In genomic region chr2:95012881-95013550, GRCh38 we compare ENCODE assay signal across 11 cellular contexts. TPM values are rescaled to one million over a fixed set of nuclear protein-coding genes. Genes with fewer than 3 reads are reported as not detected.
DNase-seq lines count a peak whose midpoint lies in the region; ATAC-seq and TF ChIP-seq lines count a peak whose summit lies in the region.
"Had no signal": no experiment of that assay in that cellular context is flagged by ENCODE, and none has a peak within 500 bp of the region (broad histone marks: within the 10 kb centered on the region; RNA-seq: fewer than 3 reads in every experiment).

No MANE protein-coding gene starts in this region.

- POLR2A ChIA-PET in CD4-positive, alpha-beta T cell (lab: Charles Lee), result no interaction called here

- H3K9me3 Mint-ChIP-seq in CD4-positive, alpha-beta T cell, result no peaks in the 10 kb centered on the region

- no peaks in the 10 kb centered on the region for H3K27me3 Mint-ChIP-seq in CD4-positive, alpha-beta T cell

- H3K4me3 ChIP-seq in NB4 (ENCODE audit: low read depth, low read length) (no peak overlapping the region), osteoblast (ENCODE audit: insufficient read depth, low read length) (no peak overlapping the region)
- H3K4me3 ChIP-seq: tibial artery had no signal

- H3K79me2 ChIP-seq in osteoblast (ENCODE audit: insufficient read depth, low read length), result no peaks in the 10 kb centered on the region

- TF ChIP-seq CTCF in NB4 (IDR thresholded peaks at IDR 0.05; ENCODE audit: low read depth, low read length), result no peak
- no peak for TF ChIP-seq CTCF in osteoblast (IDR thresholded peaks at IDR 0.05; ENCODE audit: extremely low read depth, low read depth, low read length)
- TF ChIP-seq CTCF in CD4-positive, alpha-beta T cell (IDR thresholded peaks at IDR 0.05), result no peak

- ATAC-seq in left ventricle myocardium superior, result no peak
- peak; percentile 74 for ATAC-seq in HG02763 (IDR thresholded peaks at IDR 0.05; ENCODE audit: unreplicated experiment)
- ATAC-seq in CD4-positive, alpha-beta T cell (ENCODE audit: poor library complexity), result no peak

- H3K4me3 Mint-ChIP-seq in CD4-positive, alpha-beta T cell, result no peak overlapping the region

- H3K36me3 ChIP-seq in osteoblast (ENCODE audit: insufficient read depth, low read length), result no peaks in the 10 kb centered on the region
- H3K36me3 ChIP-seq: tibial artery had no signal

- no peaks in the 10 kb centered on the region for H3K36me3 Mint-ChIP-seq in CD4-positive, alpha-beta T cell (ENCODE audit: low read depth)

- peak; percentile 39 for DNase-seq in cardiac septum (ENCODE audit: low spot score)
- DNase-seq in left ventricle myocardium superior, result no peak
- peak; percentile 54 for DNase-seq in NB4 (ENCODE audit: low read depth)
- DNase-seq in stimulated activated CD4-positive, alpha-beta T cell treated with anti-CD3 and anti-CD28 coated beads, Interleukin-2, amount 100 ng/mL, for 48 hours, result no peak
- no peak for DNase-seq in osteoblast (ENCODE audit: insufficient read length, low spot score, missing footprints)
- no peak for DNase-seq in occipital lobe (lab: John Stamatoyannopoulos, UW)
- no peak for DNase-seq in CD4-positive, alpha-beta T cell
- DNase-seq: C1 segment of cervical spinal cord, NCI-H524 treated with DMSO at 0.1 percent for 48 hours, tibial artery had no signal

- H3K9me3 ChIP-seq in osteoblast (ENCODE audit: low read depth, low read length), result no peaks in the 10 kb centered on the region
- H3K9me3 ChIP-seq in CD4-positive, alpha-beta T cell (ENCODE audit: control insufficient read depth, low read length), result no peaks in the 10 kb centered on the region
- H3K9me3 ChIP-seq: tibial artery had no signal

- no peak overlapping the region for H3K27ac ChIP-seq in osteoblast (ENCODE audit: low read depth, low read length)
- H3K27ac ChIP-seq in CD4-positive, alpha-beta T cell (ENCODE audit: low read depth, low read length), result no peak overlapping the region
- H3K27ac ChIP-seq: tibial artery had no signal

- H3K27me3 ChIP-seq in osteoblast (ENCODE audit: insufficient read depth, low read length), result peaks cover 8% of the 10 kb centered on the region
- H3K27me3 ChIP-seq in CD4-positive, alpha-beta T cell (ENCODE audit: control insufficient read depth, insufficient read depth, low read length), result no peaks in the 10 kb centered on the region

- TF ChIP-seq POLR2A in NB4 (IDR thresholded peaks at IDR 0.05; ENCODE audit: extremely low read depth, insufficient read length), result no peak

- CTCF ChIA-PET in CD4-positive, alpha-beta T cell (lab: Charles Lee), result no interaction called here

- no peak overlapping the region for H3K4me2 ChIP-seq in osteoblast (ENCODE audit: insufficient read depth, low read length)

- intact Hi-C loops in cardiac septum (cut with DNase I), result no loop called here
- intact Hi-C loops in left ventricle myocardium superior (cut with micrococcal nuclease), result no loop called here
- intact Hi-C loops in CD4-positive, alpha-beta T cell (cut with DNase I, micrococcal nuclease), result no loop called here

- no peaks in the 10 kb centered on the region for H4K20me1 ChIP-seq in osteoblast (ENCODE audit: insufficient read depth, low read length)

- no peaks in the 10 kb centered on the region for H3K4me1 Mint-ChIP-seq in CD4-positive, alpha-beta T cell (ENCODE audit: low read depth)

- H3K4me1 ChIP-seq in osteoblast (ENCODE audit: insufficient read depth, low read length), result no peaks in the 10 kb centered on the region
- H3K4me1 ChIP-seq: tibial artery had no signal

- no peak overlapping the region for H3K27ac Mint-ChIP-seq in CD4-positive, alpha-beta T cell

- H2AFZ ChIP-seq in osteoblast (ENCODE audit: low read length), result no peak overlapping the region

RNA-seq across cellular contexts. Expression of gene MAL, which starts 12.5 kb away (rescaled TPM):
- 8.3 TPM for total RNA-seq in cardiac septum
- total RNA-seq in left ventricle myocardium superior, result 3.9 TPM
- total RNA-seq in osteoblast, result not detected in 2 replicates
- total RNA-seq in occipital lobe, result not detected
- total RNA-seq in CD4-positive, alpha-beta T cell, result 100 to 1,000 TPM; 101 to 102 TPM

Comparison
In these comparisons a context has a peak if more than half of its experiments do, and no peak if none do; other contexts are left out.
1. DNase-seq: peak in cardiac septum (single experiment) and NB4 (single experiment); none in left ventricle myocardium superior (single experiment), stimulated activated CD4-positive, alpha-beta T cell treated with anti-CD3 and anti-CD28 coated beads, Interleukin-2, amount 100 ng/mL, for 48 hours (0 of 2), osteoblast (single experiment), occipital lobe (single experiment) and CD4-positive, alpha-beta T cell (0 of 10).
2. RNA of gene MAL, which starts 12.5 kb away (total RNA-seq): 101 to 102 TPM in CD4-positive, alpha-beta T cell; 8.3 TPM in cardiac septum (single experiment), 3.9 TPM in left ventricle myocardium superior (single experiment), not detected in occipital lobe (single experiment) and not detected in osteoblast; every median in the first group is over 10 times any median in the second.